9 cellular contexts compared by ENCODE assay signal in the genomic region with DNA sequence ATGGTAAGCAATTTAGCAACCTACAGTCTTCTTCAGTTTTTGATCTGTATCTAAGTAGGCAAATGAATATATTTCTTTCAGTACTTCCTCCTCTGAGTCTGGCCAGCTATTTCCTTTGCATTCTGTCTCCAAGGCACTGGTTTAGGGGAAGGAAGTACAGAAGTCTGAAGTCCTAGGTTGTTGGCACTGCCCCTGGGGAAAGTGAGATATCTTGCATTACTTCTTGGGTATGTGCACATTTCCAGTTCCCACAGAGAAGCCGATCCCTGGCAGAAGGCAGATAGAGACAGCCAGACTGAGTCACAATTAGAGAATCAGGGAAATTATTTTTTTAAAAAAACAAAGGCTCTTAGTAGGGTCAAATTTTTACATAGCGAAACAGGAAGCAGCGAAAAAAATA.
DNase-seq lines count a peak whose midpoint lies in the region; ATAC-seq and TF ChIP-seq lines count a peak whose summit lies in the region.
"Had no signal": no experiment of that assay in that cellular context is flagged by ENCODE, and none has a peak within 500 bp of the region (broad histone marks: within the 10 kb centered on the region; RNA-seq: fewer than 3 reads in every experiment).

No MANE protein-coding gene starts in this region.

- POLR2A ChIA-PET in IMR-90 (lab: Charles Lee; ENCODE audit: unreplicated experiment) = no interaction called here

- peak; percentile 79 for ATAC-seq in IMR-90 (ENCODE audit: low read depth)
- ATAC-seq in thoracic aorta (ENCODE audit: insufficient number of reproducible peaks, low FRiP score, low read depth) = no peak
- no peak for ATAC-seq in HG03135 (IDR thresholded peaks at IDR 0.05; ENCODE audit: unreplicated experiment)

- H3K9me3 ChIP-seq in IMR-90 (ENCODE audit: control insufficient read depth, insufficient read depth, low read length) = no peaks in the 10 kb centered on the region
- no peaks in the 10 kb centered on the region for H3K9me3 ChIP-seq in thoracic aorta
- H3K9me3 ChIP-seq: Peyer's patch had no signal

- no peak overlapping the region for H2BK15ac ChIP-seq in IMR-90 (ENCODE audit: low read depth, low read length)

- no peak overlapping the region for H4K5ac ChIP-seq in IMR-90 (ENCODE audit: low read depth, low read length)

- no peak overlapping the region for H3K18ac ChIP-seq in IMR-90 (ENCODE audit: low read depth, low read length)

- dilution Hi-C loops in IMR-90 (cut with HindIII; ENCODE audit: low sequenced_read_pairs, unreplicated experiment) = no loop called here

- H3K36me3 ChIP-seq in IMR-90 (ENCODE audit: control insufficient read depth, insufficient read depth, low read length) (no peaks in the 10 kb centered on the region), thoracic aorta (no peaks in the 10 kb centered on the region)
- H3K36me3 ChIP-seq: Peyer's patch had no signal

- intact Hi-C loops in IMR-90 (cut with micrococcal nuclease) = loop anchor here (5.0 kb wide), 1 partner anchor 35 kb away; no protein-coding TSS in a partner anchor

- no peak overlapping the region for H3K4ac ChIP-seq in IMR-90 (ENCODE audit: low read depth, low read length)

- peak overlapping the region; percentile 13 for H3K4me2 ChIP-seq in IMR-90 (ENCODE audit: low read depth, low read length)

- no peak overlapping the region for H2AK5ac ChIP-seq in IMR-90 (ENCODE audit: low read depth, low read length)

- TF ChIP-seq POLR2A in IMR-90 (IDR thresholded peaks at IDR 0.05; ENCODE audit: low read depth, low read length) = no peak

- no CpG with 5 or more reads among the region's 3 CpGs for WGBS in IMR-90 (ENCODE audit: extremely low coverage in 2 of 2, insufficient read length in 1 of 2), 2 experiments

- no peak overlapping the region for H3K9ac ChIP-seq in IMR-90 (ENCODE audit: low read depth, low read length)

- H3K4me1 ChIP-seq in IMR-90 (ENCODE audit: control insufficient read depth, insufficient read depth, low read length) (peaks cover 2% of the 10 kb centered on the region), thoracic aorta (ENCODE audit: control insufficient read depth in 1 of 2, low read depth in 2 of 2) (peaks cover 11 to 19% of the 10 kb centered on the region in 2 donors)
- H3K4me1 ChIP-seq: Peyer's patch had no signal

- no peaks in the 10 kb centered on the region; the same call in 1 of the 2 replicates for H3K9me1 ChIP-seq in IMR-90 (ENCODE audit: insufficient read depth, low read length)

- H2BK120ac ChIP-seq in IMR-90 (ENCODE audit: low read depth, low read length) = no peak overlapping the region

- H4K20me1 ChIP-seq in IMR-90 (ENCODE audit: insufficient read depth, low read length) = peaks cover 3% of the 10 kb centered on the region; the same call in 1 of the 2 replicates

- CTCF ChIA-PET in IMR-90 (lab: Yijun Ruan, JAX) = no interaction called here

- no peak overlapping the region for H3K23ac ChIP-seq in IMR-90 (ENCODE audit: low read depth, low read length)

- H3K27ac ChIP-seq in IMR-90 (ENCODE audit: insufficient read depth, low read length) (no peak overlapping the region), thoracic aorta (no peak overlapping the region)

- no peak overlapping the region for H3K14ac ChIP-seq in IMR-90 (replicated peaks; ENCODE audit: low read depth, low read length)

- BruUV-seq in IMR-90 (replicated peaks; lab: Mats Ljungman, UMichigan) = no TSS peak

- H3K27me3 ChIP-seq in IMR-90 (ENCODE audit: control insufficient read depth, insufficient read depth, low read length) (no peaks in the 10 kb centered on the region), thoracic aorta (replicated peaks; ENCODE audit: insufficient read depth) (no peaks in the 10 kb centered on the region)
- H3K27me3 ChIP-seq: dorsolateral prefrontal cortex, Peyer's patch had no signal

- peak overlapping the region in 1 of 2 experiments; percentile 11; a peak in 1 of 4 replicates for H4K8ac ChIP-seq in IMR-90 (ENCODE audit: low read depth in 2 of 2, low read length in 2 of 2)

- no peak overlapping the region for H2AK9ac ChIP-seq in IMR-90 (replicated peaks; ENCODE audit: low read depth, low read length, poor library complexity)

- peak overlapping the region; percentile 5 for H2BK5ac ChIP-seq in IMR-90 (ENCODE audit: low read depth, low read length, poor library complexity, severe bottlenecking)

- TF ChIP-seq CTCF in IMR-90 (conservative IDR thresholded peaks at IDR 0.05; ENCODE audit: low read depth, low read length) = no peak
- TF ChIP-seq CTCF in thoracic aorta (IDR thresholded peaks at IDR 0.05) = no peak

- TF ChIP-seq RAD21 in IMR-90 (IDR thresholded peaks at IDR 0.05; ENCODE audit: low read length) = no peak; the same call in 1 of the 2 replicates

- in situ Hi-C loops in IMR-90 (cut with MboI; ENCODE audit: low sequenced_read_pairs) = no loop called here

- DNase-seq in IMR-90 (peak; percentile 72), UCSD-AML1 (lab: John Stamatoyannopoulos, UW; ENCODE audit: unreplicated experiment) (peak; percentile 42), glomerular endothelial cell (ENCODE audit: extremely low read depth, low read depth, low spot score) (peak; percentile 95), thoracic aorta (ENCODE audit: low spot score) (no peak), HuH-7 (ENCODE audit: low spot score) (no peak), DMS79 (lab: John Stamatoyannopoulos, UW) (no peak)

- H3K79me1 ChIP-seq in IMR-90 (ENCODE audit: low read depth in 1 of 2, low read length in 2 of 2) = peaks cover 3 to 26% of the 10 kb centered on the region in 2 experiments; a peak in 3 of 4 replicates

- H3K4me3 ChIP-seq in IMR-90 (ENCODE audit: insufficient read depth, low read depth, low read length) = no peak overlapping the region
- H3K4me3 ChIP-seq in thoracic aorta = peak overlapping the region; percentile 23
- H3K4me3 ChIP-seq: dorsolateral prefrontal cortex had no signal

- no peak overlapping the region for H2BK20ac ChIP-seq in IMR-90 (ENCODE audit: low read depth, low read length)

- no peak overlapping the region for H4K91ac ChIP-seq in IMR-90 (ENCODE audit: insufficient read depth, low read depth, low read length)

- no peak overlapping the region for H2AFZ ChIP-seq in IMR-90 (replicated peaks; ENCODE audit: low read length, poor library complexity)

- H3K56ac ChIP-seq in IMR-90 (ENCODE audit: extremely low read depth, insufficient read depth, low read length) = no peak overlapping the region

TF ChIP-seq in IMR-90, 13 proteins besides CTCF, POLR2A, EP300 and RAD21:
- peak; percentile 11; the same call in 1 of the 2 replicates for TF ChIP-seq CEBPB (IDR thresholded peaks at IDR 0.05; ENCODE audit: low read depth, low read length)
- TF ChIP-seq, protein P1, sequence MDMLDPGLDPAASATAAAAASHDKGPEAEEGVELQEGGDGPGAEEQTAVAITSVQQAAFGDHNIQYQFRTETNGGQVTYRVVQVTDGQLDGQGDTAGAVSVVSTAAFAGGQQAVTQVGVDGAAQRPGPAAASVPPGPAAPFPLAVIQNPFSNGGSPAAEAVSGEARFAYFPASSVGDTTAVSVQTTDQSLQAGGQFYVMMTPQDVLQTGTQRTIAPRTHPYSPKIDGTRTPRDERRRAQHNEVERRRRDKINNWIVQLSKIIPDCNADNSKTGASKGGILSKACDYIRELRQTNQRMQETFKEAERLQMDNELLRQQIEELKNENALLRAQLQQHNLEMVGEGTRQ (IDR thresholded peaks at IDR 0.05; ENCODE audit: low read depth, low read length) = no peak

Comparison
In these comparisons a context has a peak if more than half of its experiments do, and no peak if none do; other contexts are left out.
1. DNase-seq: peak in IMR-90 (single experiment), UCSD-AML1 (single experiment) and glomerular endothelial cell (single experiment); none in thoracic aorta (single experiment), HuH-7 (single experiment) and DMS79 (single experiment).